In the genomic region with DNA sequence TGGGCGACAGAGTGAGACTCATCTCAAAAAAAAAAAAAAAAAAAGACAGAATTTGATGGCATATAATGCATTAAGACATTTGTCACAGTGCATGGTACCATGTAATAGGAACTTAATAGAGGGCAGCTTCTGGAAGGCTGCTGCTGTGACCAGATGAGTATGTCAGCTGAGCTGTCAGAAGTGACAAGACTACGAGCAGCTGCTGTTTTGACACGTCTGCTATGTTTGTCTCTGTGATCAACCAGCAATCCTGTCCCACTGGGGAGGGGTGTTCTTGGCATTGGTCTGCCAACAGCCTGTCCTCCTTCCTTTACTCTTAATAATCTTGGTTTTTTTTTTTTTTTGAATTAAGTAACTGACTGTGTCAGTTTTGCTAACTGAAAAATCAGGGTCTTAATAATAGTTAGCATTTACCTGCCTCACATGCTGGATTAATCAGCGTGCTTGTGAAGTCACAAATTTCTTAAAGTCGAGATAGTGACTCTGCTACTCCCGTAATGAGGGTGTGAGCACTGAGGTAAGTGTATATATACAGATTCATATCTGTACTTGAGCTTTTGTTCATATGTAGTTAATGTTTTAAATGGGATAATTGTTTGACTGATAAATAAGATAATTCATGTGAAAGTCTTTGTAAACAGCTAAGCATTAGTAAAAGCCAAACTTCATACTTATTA, we compare ENCODE assay signal across 17 cellular contexts.
DNase-seq lines count a peak whose midpoint lies in the region; ATAC-seq, FAIRE-seq and TF ChIP-seq lines count a peak whose summit lies in the region.
"Had no signal": no experiment of that assay in that cellular context is flagged by ENCODE, and none has a peak within 500 bp of the region (broad histone marks: within the 10 kb centered on the region; RNA-seq: fewer than 3 reads in every experiment).

No MANE protein-coding gene starts in this region.

- TF ChIP-seq CTCF in esophagus muscularis mucosa (IDR thresholded peaks at IDR 0.05) = no peak
- TF ChIP-seq CTCF in psoas muscle (IDR thresholded peaks at IDR 0.05) = no peak
- no peak for TF ChIP-seq CTCF in right lobe of liver (IDR thresholded peaks at IDR 0.05)

- no peak for FAIRE-seq in RCC 7860 (lab: Jason Lieb, UNC)
- FAIRE-seq: H54, K562 had no signal

- no peak for TF ChIP-seq POLR2A in esophagus muscularis mucosa (IDR thresholded peaks at IDR 0.05; ENCODE audit: low read depth)
- no peak for TF ChIP-seq POLR2A in right lobe of liver (IDR thresholded peaks at IDR 0.05)

- H3K9me3 ChIP-seq in esophagus muscularis mucosa = no peaks in the 10 kb centered on the region
- no peaks in the 10 kb centered on the region for H3K9me3 ChIP-seq in psoas muscle
- no peaks in the 10 kb centered on the region for H3K9me3 ChIP-seq in right lobe of liver

- H3K27ac ChIP-seq in esophagus muscularis mucosa (replicated peaks in 1 of 4) (no peak overlapping the region), psoas muscle (peak overlapping the region; percentile 34), right lobe of liver (no peak overlapping the region)

- H3K4me3 ChIP-seq in esophagus muscularis mucosa (no peak overlapping the region), psoas muscle (peak overlapping the region; percentile 36), right lobe of liver (no peak overlapping the region)
- H3K4me3 ChIP-seq: K562 had no signal

- no peaks in the 10 kb centered on the region for H3K36me3 ChIP-seq in esophagus muscularis mucosa
- H3K36me3 ChIP-seq in psoas muscle (ENCODE audit: insufficient read depth in 1 of 2, low read depth in 1 of 2) = no peaks in the 10 kb centered on the region
- H3K36me3 ChIP-seq in right lobe of liver = no peaks in the 10 kb centered on the region

- peak; percentile 30 for DNase-seq in COR-L47 (lab: John Stamatoyannopoulos, UW)
- peak; percentile 10 for DNase-seq in esophagus muscularis mucosa (ENCODE audit: extremely low spot score)
- DNase-seq in psoas muscle = no peak
- DNase-seq in RCC 7860 (ENCODE audit: low spot score) = no peak
- no peak for DNase-seq in cortex of kidney (lab: John Stamatoyannopoulos, UW)
- no peak for DNase-seq in right lobe of liver
- DNase-seq: AML-193, DMS79 treated with DMSO at 0.1 percent for 48 hours, HFFc6, NCI-H1092 treated with DMSO at 0.1 percent for 48 hours, NCI-H187, NCI-H526, OCI-M1, SHP77 treated with DMSO at 0.1 percent for 48 hours had no signal

- no peak for TF ChIP-seq EP300 in esophagus muscularis mucosa (IDR thresholded peaks at IDR 0.05)

- no peaks in the 10 kb centered on the region for H3K4me1 ChIP-seq in esophagus muscularis mucosa
- H3K4me1 ChIP-seq in psoas muscle = no peaks in the 10 kb centered on the region
- no peaks in the 10 kb centered on the region for H3K4me1 ChIP-seq in right lobe of liver

- ATAC-seq in GM19324 (IDR thresholded peaks at IDR 0.05; ENCODE audit: low FRiP score, unreplicated experiment) (peak; percentile 41), psoas muscle (peak in 3 of 4 donors; percentile 68 to 83 (median 73)), right lobe of liver (no peak)
- ATAC-seq: K562 had no signal

- intact Hi-C loops in esophagus muscularis mucosa (cut with DNase I) = no loop called here
- intact Hi-C loops in psoas muscle (cut with DNase I) = no loop called here
- intact Hi-C loops in right lobe of liver (cut with DNase I) = no loop called here

- H3K27me3 ChIP-seq in esophagus muscularis mucosa = no peaks in the 10 kb centered on the region
- H3K27me3 ChIP-seq in psoas muscle (ENCODE audit: insufficient read depth in 3 of 3, low read length in 2 of 3) = no peaks in the 10 kb centered on the region
- H3K27me3 ChIP-seq in right lobe of liver = no peaks in the 10 kb centered on the region

- WGBS in esophagus muscularis mucosa = 64% methylated on average over 6 of the region's 6 CpGs
- WGBS in psoas muscle, 3 donors = 27 to 42% (median 30%) methylated on average over 6 of the region's 6 CpGs
- 56% methylated on average over 5 of the region's 6 CpGs for WGBS in right lobe of liver (ENCODE audit: insufficient coverage, low coverage, low lambda C conversion rate, missing lambda C conversion rate)

Comparison
In these comparisons a context has a peak if more than half of its experiments do, and no peak if none do; other contexts are left out.
1. DNase-seq: peak in COR-L47 (single experiment) and esophagus muscularis mucosa (single experiment); none in psoas muscle (0 of 2), RCC 7860 (single experiment), cortex of kidney (single experiment) and right lobe of liver (0 of 3).
2. ATAC-seq: peak in GM19324 (single experiment) and psoas muscle (3 of 4); none in right lobe of liver (0 of 4).